1 cellular context compared by ENCODE assay signal in the genomic region with DNA sequence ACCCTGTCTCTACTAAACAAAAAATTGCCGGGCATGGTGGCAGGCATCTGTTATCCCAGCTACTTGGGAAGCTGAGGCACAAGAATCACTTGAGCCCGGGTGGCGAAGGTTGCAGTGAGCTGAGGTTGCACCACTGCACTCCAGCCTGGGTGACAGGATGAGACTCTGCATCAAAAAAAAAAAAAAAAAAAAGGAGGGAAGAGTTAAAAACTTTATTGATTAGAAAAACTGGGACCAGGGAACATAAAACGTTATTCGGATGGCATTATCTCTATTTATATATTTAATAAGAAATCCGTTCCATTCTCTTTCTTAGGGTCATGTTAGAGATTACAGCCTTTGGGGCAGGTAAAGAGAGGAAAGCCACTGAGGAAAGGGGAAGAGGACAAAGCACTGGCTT.
TF ChIP-seq lines count a peak whose summit lies in the region.

No MANE protein-coding gene starts in this region.

TF ChIP-seq in K562, 482 proteins besides CTCF, POLR2A, EP300 and RAD21 (continued from another document):
- TF ChIP-seq, protein P1, sequence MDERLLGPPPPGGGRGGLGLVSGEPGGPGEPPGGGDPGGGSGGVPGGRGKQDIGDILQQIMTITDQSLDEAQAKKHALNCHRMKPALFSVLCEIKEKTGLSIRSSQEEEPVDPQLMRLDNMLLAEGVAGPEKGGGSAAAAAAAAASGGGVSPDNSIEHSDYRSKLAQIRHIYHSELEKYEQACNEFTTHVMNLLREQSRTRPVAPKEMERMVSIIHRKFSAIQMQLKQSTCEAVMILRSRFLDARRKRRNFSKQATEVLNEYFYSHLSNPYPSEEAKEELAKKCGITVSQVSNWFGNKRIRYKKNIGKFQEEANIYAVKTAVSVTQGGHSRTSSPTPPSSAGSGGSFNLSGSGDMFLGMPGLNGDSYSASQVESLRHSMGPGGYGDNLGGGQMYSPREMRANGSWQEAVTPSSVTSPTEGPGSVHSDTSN (CRISPR knock-in tag; IDR thresholded peaks at IDR 0.05; ENCODE audit: low read depth) = no peak
- TF ChIP-seq, protein P1 (tag; conservative IDR thresholded peaks at IDR 0.05; ENCODE audit: low read depth) = no peak
- TF ChIP-seq BCOR (IDR thresholded peaks at IDR 0.05) (no peak), HLTF (IDR thresholded peaks at IDR 0.05) (no peak)
